In the genomic region with DNA sequence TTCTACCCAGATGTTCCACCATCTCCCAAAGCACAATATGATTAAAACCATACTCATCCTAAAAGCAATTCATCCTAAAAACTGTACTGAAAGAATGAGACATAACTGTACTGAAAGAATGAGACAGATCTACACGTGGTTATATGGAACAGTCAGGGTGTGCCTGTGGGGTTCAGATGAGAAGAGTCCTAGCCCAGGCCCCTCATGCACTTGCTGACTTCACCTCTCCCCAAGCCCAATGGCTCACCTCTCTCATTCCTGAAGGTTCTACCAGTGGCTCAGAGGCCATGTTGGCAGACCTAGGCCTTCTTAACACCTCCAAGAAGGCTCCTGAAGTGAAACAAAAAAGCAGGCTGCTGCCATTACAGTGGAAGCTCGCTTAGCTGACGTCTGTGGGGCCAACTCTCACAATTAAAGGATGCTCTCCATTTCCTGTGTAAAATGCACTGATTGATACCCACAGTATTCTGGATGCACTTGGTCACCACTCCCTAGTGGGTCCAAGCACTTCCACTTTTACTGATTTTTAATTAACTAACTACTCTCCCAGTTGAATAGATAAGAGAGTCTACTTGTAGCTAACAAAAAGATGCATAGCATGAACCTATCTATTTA, we compare ENCODE assay signal across 17 cellular contexts. TPM values are rescaled to one million over a fixed set of nuclear protein-coding genes. Genes with fewer than 3 reads are reported as not detected.
DNase-seq lines count a peak whose midpoint lies in the region; ATAC-seq and TF ChIP-seq lines count a peak whose summit lies in the region.
"Had no signal": no experiment of that assay in that cellular context is flagged by ENCODE, and none has a peak within 500 bp of the region (broad histone marks: within the 10 kb centered on the region; RNA-seq: fewer than 3 reads in every experiment).

No MANE protein-coding gene starts in this region.

- H3K36me3 ChIP-seq in GM06990 (ENCODE audit: control insufficient read depth, insufficient read depth, low read length): no peaks in the 10 kb centered on the region
- H3K36me3 ChIP-seq: thyroid gland had no signal

- TF ChIP-seq CTCF in GM06990 (IDR thresholded peaks at IDR 0.05; ENCODE audit: insufficient read depth, low read length, poor library complexity, severe bottlenecking): no peak

- no peaks in the 10 kb centered on the region for H3K27me3 ChIP-seq in GM06990 (replicated peaks; ENCODE audit: control insufficient read depth, insufficient read depth, low read length)
- H3K27me3 ChIP-seq: thyroid gland had no signal

- H3K4me3 Mint-ChIP-seq in activated CD4-positive, alpha-beta memory T cell treated with anti-CD3 and anti-CD28 coated beads for 36 hours: no peak overlapping the region
- H3K4me3 Mint-ChIP-seq: activated B cell treated with CpG ODN at 0.5 μM for 24 hours had no signal

- ATAC-seq in GM19395 (IDR thresholded peaks at IDR 0.05; ENCODE audit: unreplicated experiment): peak; percentile 76
- ATAC-seq in HG03460 (IDR thresholded peaks at IDR 0.05; ENCODE audit: unreplicated experiment): no peak
- ATAC-seq in GM19467 (IDR thresholded peaks at IDR 0.05; ENCODE audit: unreplicated experiment): no peak

- POLR2A ChIA-PET in activated CD4-positive, alpha-beta memory T cell treated with anti-CD3 and anti-CD28 coated beads for 36 hours (lab: Charles Lee): interaction anchor here (1.4 kb wide), 2 partner anchors 19 to 56 kb away, joined by 3 to 5 read pairs; no protein-coding TSS in a partner anchor

- intact Hi-C loops in activated CD4-positive, alpha-beta memory T cell treated with anti-CD3 and anti-CD28 coated beads for 36 hours (cut with micrococcal nuclease): loop anchor here (1.0 to 5.0 kb wide), 5 partner anchors 20 to 642 kb away; no protein-coding TSS in a partner anchor
- intact Hi-C loops in posterior vena cava (cut with DNase I): no loop called here

- no peaks in the 10 kb centered on the region for H3K36me3 Mint-ChIP-seq in activated CD4-positive, alpha-beta memory T cell treated with anti-CD3 and anti-CD28 coated beads for 36 hours

- DNase-seq in GM06990 (ENCODE audit: extremely low read depth, insufficient read length) (peak; percentile 22), lung microvascular endothelial cell (ENCODE audit: low read depth in 2 of 2) (peak; percentile 31 to 32), posterior vena cava (ENCODE audit: low spot score) (no peak), ACHN (no peak)
- DNase-seq in activated CD4-positive, alpha-beta memory T cell treated with anti-CD3 and anti-CD28 coated beads for 36 hours: peak; percentile 63
- DNase-seq: activated B cell treated with CpG ODN at 0.5 μM for 24 hours, cerebellar nuclear complex, DMS153, glutamatergic neuron, islet precursor cell, NCI-H2081, NCI-H748 treated with DMSO at 0.1 percent for 48 hours, occipital lobe, thyroid gland had no signal

- CTCF ChIA-PET in activated CD4-positive, alpha-beta memory T cell treated with anti-CD3 and anti-CD28 coated beads for 36 hours (lab: Charles Lee): no interaction called here

- H3K4me3 ChIP-seq in GM06990 (replicated peaks; ENCODE audit: low read depth, low read length): no peak overlapping the region
- H3K4me3 ChIP-seq: thyroid gland had no signal

- peaks cover 19% of the 10 kb centered on the region for H3K4me1 Mint-ChIP-seq in activated CD4-positive, alpha-beta memory T cell treated with anti-CD3 and anti-CD28 coated beads for 36 hours (ENCODE audit: low read depth)
- H3K4me1 Mint-ChIP-seq: activated B cell treated with CpG ODN at 0.5 μM for 24 hours had no signal

- in situ Hi-C loops in ACHN (cut with HindIII; ENCODE audit: low pct_ligation_motif_present, low pct_unique_long_range_greater_than_20kb, low sequenced_read_pairs): no loop called here

- H3K9me3 Mint-ChIP-seq in activated CD4-positive, alpha-beta memory T cell treated with anti-CD3 and anti-CD28 coated beads for 36 hours: no peaks in the 10 kb centered on the region
- H3K9me3 Mint-ChIP-seq: activated B cell treated with CpG ODN at 0.5 μM for 24 hours had no signal

- H3K27ac Mint-ChIP-seq in activated CD4-positive, alpha-beta memory T cell treated with anti-CD3 and anti-CD28 coated beads for 36 hours: peak overlapping the region; percentile 56
- H3K27ac Mint-ChIP-seq: activated B cell treated with CpG ODN at 0.5 μM for 24 hours had no signal

- H3K27me3 Mint-ChIP-seq in activated CD4-positive, alpha-beta memory T cell treated with anti-CD3 and anti-CD28 coated beads for 36 hours: peaks cover 8% of the 10 kb centered on the region
- H3K27me3 Mint-ChIP-seq: activated B cell treated with CpG ODN at 0.5 μM for 24 hours had no signal

RNA-seq across cellular contexts. Expression of a gene that starts 3.8 kb away (rescaled TPM):
- under 1 TPM in 1 of 2 experiments, not detected in 1; 0.31 TPM for total RNA-seq in activated CD4-positive, alpha-beta memory T cell treated with anti-CD3 and anti-CD28 coated beads for 36 hours
- total RNA-seq in lung microvascular endothelial cell (under 0.01 TPM in 1 of 2 replicates, not detected in the other), posterior vena cava (not detected)
- total RNA-seq: activated B cell treated with CpG ODN at 0.5 μM for 24 hours, occipital lobe, thyroid gland had no signal

Comparison
In these comparisons a context has a peak if more than half of its experiments do, and no peak if none do; other contexts are left out.
1. DNase-seq: peak in GM06990 (single experiment), activated CD4-positive, alpha-beta memory T cell treated with anti-CD3 and anti-CD28 coated beads for 36 hours (single experiment) and lung microvascular endothelial cell (2 of 2); none in posterior vena cava (single experiment) and ACHN (single experiment).